Comparison of ENCODE assay signal across 11 cellular contexts in the genomic region with DNA sequence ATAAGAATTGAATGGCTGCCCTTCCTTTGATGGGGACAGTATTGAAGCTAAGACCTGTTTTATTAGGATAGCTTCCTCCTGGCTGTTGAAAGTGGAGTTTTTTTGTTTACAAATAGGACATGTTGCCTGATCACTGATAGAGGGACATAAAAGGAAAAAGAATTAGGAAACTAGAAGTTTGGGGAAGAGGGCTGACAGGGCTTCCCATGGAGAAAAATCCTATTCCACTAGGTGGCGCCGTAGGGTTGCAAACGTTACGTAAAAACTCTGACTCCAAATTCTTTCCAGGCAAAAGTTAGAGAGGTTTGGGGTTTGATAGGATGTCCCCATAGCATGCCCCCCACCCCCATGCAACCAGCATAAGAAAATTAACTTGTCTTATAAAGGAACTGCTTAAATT. TPM values are rescaled to one million over a fixed set of nuclear protein-coding genes. Genes with fewer than 3 reads are reported as not detected.
A peak's percentile ranks its signal among the peaks of the same experiment; 100 is the strongest.
DNase-seq lines count a peak whose midpoint lies in the region; ATAC-seq and TF ChIP-seq lines count a peak whose summit lies in the region.
"Had no signal": no experiment of that assay in that cellular context is flagged by ENCODE, and none has a peak within 500 bp of the region (broad histone marks: within the 10 kb centered on the region; RNA-seq: fewer than 3 reads in every experiment).

No MANE protein-coding gene starts in this region.

- no peak overlapping the region for H3K4me3 ChIP-seq in BJ (ENCODE audit: low read depth, low read length)
- H3K4me3 ChIP-seq in fibroblast of the aortic adventitia (ENCODE audit: low read depth, low read length), result no peak overlapping the region
- H3K4me3 ChIP-seq: heart left ventricle had no signal

- CTCF ChIA-PET in BJ (lab: Yijun Ruan, JAX), result interaction anchor here (0.7 kb wide), 1 partner anchor 13 kb away, joined by 3 read pairs; no protein-coding TSS in a partner anchor

- no peak for DNase-seq in BJ (ENCODE audit: low read depth)
- DNase-seq in RKO (ENCODE audit: low spot score), result peak; percentile 15
- DNase-seq in fibroblast of the aortic adventitia (ENCODE audit: low read depth), result no peak
- DNase-seq in putamen (ENCODE audit: low spot score), result no peak
- DNase-seq in stimulated activated CD4-positive, alpha-beta T cell treated with anti-CD3 and anti-CD28 coated beads, Interleukin-4, amount 100 ng/mL, for 24 hours, result no peak
- DNase-seq: anterior cingulate cortex, heart left ventricle had no signal

- TF ChIP-seq CTCF in BJ (IDR thresholded peaks at IDR 0.05; ENCODE audit: insufficient read depth, low read depth, low read length) (peak; percentile 14; the same call in 1 of the 2 replicates), GM12872 (IDR thresholded peaks at IDR 0.05; ENCODE audit: insufficient read depth, low read depth, low read length) (peak; percentile 49; the same call in 2 of the 3 replicates), fibroblast of the aortic adventitia (IDR thresholded peaks at IDR 0.05; ENCODE audit: insufficient read depth, low read length) (peak; percentile 23)

- no peak for ATAC-seq in GM21423 (IDR thresholded peaks at IDR 0.05; ENCODE audit: unreplicated experiment)
- no peak for ATAC-seq in HG03097 (IDR thresholded peaks at IDR 0.05; ENCODE audit: low FRiP score, unreplicated experiment)
- ATAC-seq: heart left ventricle; natural killer cell treated with Interleukin-12 subunit alpha and Interleukin-12 subunit beta and Interleukin-15 and Interleukin-18, amount 100 ng/mL, for 72 hours had no signal

- no peaks in the 10 kb centered on the region for H3K36me3 ChIP-seq in BJ (ENCODE audit: control insufficient read depth, insufficient read depth, low read length)

- H3K27me3 ChIP-seq in BJ (ENCODE audit: control insufficient read depth, insufficient read depth, low read length), result no peaks in the 10 kb centered on the region
- H3K27me3 ChIP-seq: heart left ventricle had no signal

- POLR2A ChIA-PET in BJ (lab: Charles Lee), result no interaction called here

RNA-seq across cellular contexts. Expression of a gene that starts 11.1 kb away (rescaled TPM):
- 26.1 and 32.4 TPM in 2 replicates for polyA plus RNA-seq in BJ (2011; rRNA removed)
- 8.7 and 14.3 TPM in 2 replicates for polyA minus RNA-seq in BJ (2011; rRNA and poly(A)+ RNA removed)
- 17.6 and 20.1 TPM in 2 replicates for total RNA-seq in fibroblast of the aortic adventitia (ENCODE audit: low replicate concordance)

RNA-seq across cellular contexts. Expression of a gene that starts 34.8 kb away (rescaled TPM):
- 95.8 and 117 TPM in 2 replicates for polyA plus RNA-seq in BJ (2011; rRNA removed)
- polyA minus RNA-seq in BJ (2011; rRNA and poly(A)+ RNA removed), result 32.8 and 38.3 TPM in 2 replicates
- 54.6 and 62.2 TPM in 2 replicates for total RNA-seq in fibroblast of the aortic adventitia (ENCODE audit: low replicate concordance)

RNA-seq across cellular contexts. Expression of a gene that starts 58.7 kb away (rescaled TPM):
- polyA plus RNA-seq in BJ (2011; rRNA removed), result 19.1 and 26.4 TPM in 2 replicates
- polyA minus RNA-seq in BJ (2011; rRNA and poly(A)+ RNA removed), result 2.3 and 4.6 TPM in 2 replicates
- total RNA-seq in fibroblast of the aortic adventitia (ENCODE audit: low replicate concordance), result 2.5 and 7.2 TPM in 2 replicates
